ENCODE assay signal across 30 cellular contexts in genomic region chr22:24824250-24824649, GRCh38. TPM values are rescaled to one million over a fixed set of nuclear protein-coding genes. Genes with fewer than 3 reads are reported as not detected.
"Had no signal": no experiment of that assay in that cellular context is flagged by ENCODE, and none has a peak within 500 bp of the region (broad histone marks: within the 10 kb centered on the region; RNA-seq: fewer than 3 reads in every experiment).

No MANE protein-coding gene starts in this region.

- H3K4me1 Mint-ChIP-seq: memory B cell; stimulated activated memory B cell treated with anti-CD40 and anti-IgM and Interleukin-4, amounts not matched to agents 10 μg/mL and 1 μg/mL and 100 μg/mL, for 72 hours had no signal

- H3K36me3 Mint-ChIP-seq: memory B cell; natural killer cell; stimulated activated memory B cell treated with anti-CD40 and anti-IgM and Interleukin-4, amounts not matched to agents 10 μg/mL and 1 μg/mL and 100 μg/mL, for 72 hours had no signal

- H3K27ac Mint-ChIP-seq: memory B cell; natural killer cell; stimulated activated memory B cell treated with anti-CD40 and anti-IgM and Interleukin-4, amounts not matched to agents 10 μg/mL and 1 μg/mL and 100 μg/mL, for 72 hours had no signal

- ATAC-seq: foreskin keratinocyte; gastroesophageal sphincter; left colon; natural killer cell; stimulated activated memory B cell treated with anti-CD40 and anti-IgM and Interleukin-4, amounts not matched to agents 10 μg/mL and 1 μg/mL and 100 μg/mL, for 72 hours; stimulated activated naive CD8-positive, alpha-beta T cell treated with anti-CD3 and anti-CD28 coated beads, Interleukin-15, Interleukin-2, amounts not matched to agents 100 U/mL and 50 U/mL, for 24 hours had no signal

- H3K27ac ChIP-seq: colonic mucosa, esophagus muscularis mucosa, foreskin keratinocyte, gastroesophageal sphincter, heart right ventricle, ovary, skin epidermis, spleen, testis, tibial artery, upper lobe of left lung had no signal

- DNase-seq: colonic mucosa; dermis blood vessel endothelial cell; effector memory CD4-positive, alpha-beta T cell; foreskin keratinocyte; glutamatergic neuron; heart right ventricle; hippocampal formation; left colon; natural killer cell; occipital lobe; ovary; spleen; stimulated activated CD4-positive, alpha-beta T cell treated with anti-CD3 and anti-CD28 coated beads, Interleukin-4, amount 100 ng/mL, for 4 hours; stimulated activated naive CD8-positive, alpha-beta T cell treated with anti-CD3 and anti-CD28 coated beads, Interleukin-15, Interleukin-2, amounts not matched to agents 100 U/mL and 50 U/mL, for 24 hours; substantia nigra; testis; tibial artery; upper lobe of left lung had no signal

- H3K27me3 ChIP-seq: colonic mucosa, esophagus muscularis mucosa, foreskin keratinocyte, gastroesophageal sphincter, heart right ventricle, ovary, testis, tibial artery, upper lobe of left lung had no signal

- H3K4me3 Mint-ChIP-seq: memory B cell; natural killer cell; stimulated activated memory B cell treated with anti-CD40 and anti-IgM and Interleukin-4, amounts not matched to agents 10 μg/mL and 1 μg/mL and 100 μg/mL, for 72 hours had no signal

- H3K4me3 ChIP-seq: colonic mucosa, esophagus muscularis mucosa, gastroesophageal sphincter, heart right ventricle, lung, ovary, skin epidermis, spleen, testis, tibial artery, upper lobe of left lung had no signal

- H3K9me3 ChIP-seq: colonic mucosa, esophagus muscularis mucosa, gastroesophageal sphincter, heart right ventricle, ovary, spleen, testis, tibial artery, upper lobe of left lung had no signal

- H3K36me3 ChIP-seq: colonic mucosa, esophagus muscularis mucosa, gastroesophageal sphincter, heart right ventricle, ovary, spleen, tibial artery, upper lobe of left lung had no signal

- H3K4me1 ChIP-seq: colonic mucosa, foreskin keratinocyte, spleen had no signal

RNA-seq across cellular contexts. Expression of gene SGSM1, which starts 18.2 kb away (rescaled TPM):
- total RNA-seq: fibroblast of lung, foreskin keratinocyte had no signal

RNA-seq across cellular contexts. Expression of gene PIWIL3, which starts 49.7 kb away (rescaled TPM):
- total RNA-seq: cerebellum, colonic mucosa, epithelial cell of proximal tubule, esophagus muscularis mucosa, fibroblast of lung, foreskin keratinocyte, gastroesophageal sphincter, heart right ventricle, kidney epithelial cell, left colon, liver, lung, mononuclear cell, natural killer cell, spleen, upper lobe of left lung had no signal
